23 cellular contexts compared by ENCODE assay signal in genomic region chr11:106426696-106427095, GRCh38.
"Had no signal": no experiment of that assay in that cellular context is flagged by ENCODE, and none has a peak within 500 bp of the region (broad histone marks: within the 10 kb centered on the region; RNA-seq: fewer than 3 reads in every experiment).

No MANE protein-coding gene starts in this region.

- ATAC-seq: effector memory CD8-positive, alpha-beta T cell; heart left ventricle; left cardiac atrium; lower lobe of right lung; natural killer cell treated with Interleukin-12 subunit alpha and Interleukin-12 subunit beta and Interleukin-15 and Interleukin-18, amount 100 ng/mL, for 72 hours; right cardiac atrium had no signal

- H3K9me3 ChIP-seq: heart left ventricle, left ventricle myocardium inferior, lower lobe of right lung, ovary, stomach, thoracic aorta, transverse colon had no signal

- H3K27ac Mint-ChIP-seq: dendritic cell treated with granulocyte-macrophage colony-stimulating factor and Interleukin-4, amounts not matched to agents 40 ng/mL and 50 ng/mL, for 4 days; effector memory CD8-positive, alpha-beta T cell; natural killer cell treated with Interleukin-12 subunit alpha and Interleukin-12 subunit beta and Interleukin-15 and Interleukin-18, amount 100 ng/mL, for 72 hours; neural progenitor cell had no signal

- H3K4me3 Mint-ChIP-seq: dendritic cell treated with granulocyte-macrophage colony-stimulating factor and Interleukin-4, amounts not matched to agents 40 ng/mL and 50 ng/mL, for 4 days; effector memory CD8-positive, alpha-beta T cell; natural killer cell treated with Interleukin-12 subunit alpha and Interleukin-12 subunit beta and Interleukin-15 and Interleukin-18, amount 100 ng/mL, for 72 hours; neural progenitor cell had no signal

- H3K4me1 ChIP-seq: heart left ventricle, left ventricle myocardium inferior, lower lobe of right lung, stomach, transverse colon had no signal

- H3K27me3 ChIP-seq: heart left ventricle, neural progenitor cell, ovary, stomach, transverse colon had no signal

- H3K9me3 Mint-ChIP-seq: effector memory CD8-positive, alpha-beta T cell; neural progenitor cell had no signal

- H3K36me3 Mint-ChIP-seq: natural killer cell treated with Interleukin-12 subunit alpha and Interleukin-12 subunit beta and Interleukin-15 and Interleukin-18, amount 100 ng/mL, for 72 hours; neural progenitor cell had no signal

- H3K27me3 Mint-ChIP-seq: dendritic cell treated with granulocyte-macrophage colony-stimulating factor and Interleukin-4, amounts not matched to agents 40 ng/mL and 50 ng/mL, for 4 days; effector memory CD8-positive, alpha-beta T cell; natural killer cell treated with Interleukin-12 subunit alpha and Interleukin-12 subunit beta and Interleukin-15 and Interleukin-18, amount 100 ng/mL, for 72 hours had no signal

- DNase-seq: effector memory CD8-positive, alpha-beta T cell; erythroblast; foreskin melanocyte; heart left ventricle; hippocampal formation; left cardiac atrium; left ventricle myocardium inferior; lower lobe of right lung; mesenchymal stem cell; midbrain; nucleus accumbens; ovary; right cardiac atrium; small intestine; stimulated activated CD4-positive, alpha-beta T cell treated with anti-CD3 and anti-CD28 coated beads, Interleukin-12 subunit alpha, Interleukin-12 subunit beta, amount 100 ng/mL, for 4 hours; stimulated activated naive CD4-positive, alpha-beta T cell; stomach; substantia nigra; transverse colon had no signal

- H3K27ac ChIP-seq: heart left ventricle, left ventricle myocardium inferior, lower lobe of right lung, neural progenitor cell, ovary, stomach, thoracic aorta, transverse colon had no signal
